In the genomic region with DNA sequence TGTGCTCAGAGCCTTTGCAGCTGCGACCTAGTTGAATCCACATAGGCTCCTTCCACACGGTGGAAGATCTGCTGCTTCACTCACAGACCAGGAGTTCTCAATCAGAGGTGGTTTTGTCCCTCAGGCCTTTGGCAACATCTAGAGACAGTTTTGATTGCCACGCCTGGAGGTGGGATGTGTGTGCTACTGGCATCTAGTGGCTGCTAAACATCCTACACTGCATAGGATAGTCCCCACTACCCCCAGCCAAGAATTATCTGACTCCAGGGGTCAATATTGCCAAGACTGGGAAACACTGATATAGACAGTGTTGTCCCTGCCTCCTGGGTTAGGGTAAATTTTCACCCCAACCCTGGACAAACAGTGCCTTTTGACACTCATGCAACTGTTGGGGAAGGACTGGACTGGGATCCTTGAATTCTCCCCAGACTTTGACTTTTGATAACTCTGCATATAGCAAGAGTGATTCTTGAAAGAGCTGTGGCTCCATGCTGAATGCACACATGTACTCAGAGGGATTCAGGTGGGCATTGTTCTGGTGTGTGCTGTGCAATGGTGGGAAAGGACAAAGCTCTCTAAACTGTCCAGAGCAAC, we compare ENCODE assay signal across 8 cellular contexts. TPM values are rescaled to one million over a fixed set of nuclear protein-coding genes. Genes with fewer than 3 reads are reported as not detected.
DNase-seq lines count a peak whose midpoint lies in the region; ATAC-seq, FAIRE-seq and TF ChIP-seq lines count a peak whose summit lies in the region.

No MANE protein-coding gene starts in this region.

- no peak overlapping the region for H3K4me2 ChIP-seq in GM12878 (ENCODE audit: control insufficient read depth, insufficient read depth)
- no peak overlapping the region for H3K4me2 ChIP-seq in neural progenitor cell

- peak; percentile 95 for ATAC-seq in GM12878
- no peak for ATAC-seq in GM19328 (IDR thresholded peaks at IDR 0.05; ENCODE audit: unreplicated experiment)
- no peak for ATAC-seq in HG03457 (IDR thresholded peaks at IDR 0.05; ENCODE audit: unreplicated experiment)

- in situ Hi-C loops in GM12878 (cut with MboI), result loop anchor here (5.0 kb wide), 1 partner anchor 68 kb away; the partner anchor contains the start of gene RBMS2

- H3K36me3 ChIP-seq in GM12878 (ENCODE audit: control insufficient read depth in 2 of 2, insufficient read depth in 2 of 2, low read length in 1 of 2) (no peaks in the 10 kb centered on the region; a peak in 1 of 4 replicates), neural progenitor cell (no peaks in the 10 kb centered on the region)

- no peaks in the 10 kb centered on the region for H3K9me3 ChIP-seq in GM12878 (replicated peaks; ENCODE audit: control insufficient read depth, insufficient read depth, low read length)
- H3K9me3 ChIP-seq in neural progenitor cell (ENCODE audit: low read depth), result no peaks in the 10 kb centered on the region

- intact Hi-C loops in GM12878 (cut with micrococcal nuclease; ENCODE audit: unreplicated experiment), result loop anchor here (1.0 to 10.0 kb wide), 2 partner anchors 77 to 396 kb away; no protein-coding TSS in a partner anchor

- peaks cover 6% of the 10 kb centered on the region for H3K4me1 Mint-ChIP-seq in neural progenitor cell

- DNase-seq in stimulated activated CD4-positive, alpha-beta T cell treated with anti-CD3 and anti-CD28 coated beads, Interleukin-15, amount 100 ng/mL, for 24 hours, result peak; percentile 31
- no peak for DNase-seq in stimulated activated CD4-positive, alpha-beta T cell treated with anti-CD3 and anti-CD28 coated beads, Interleukin-2, amount 100 ng/mL, for 24 hours
- DNase-seq in NAMALWA (ENCODE audit: low spot score) (peak; percentile 69), GM12878 (ENCODE audit: low read depth, low spot score) (no peak), neural progenitor cell (ENCODE audit: low spot score) (peak; percentile 45), HTR-8/SVneo (ENCODE audit: insufficient read length, low spot score) (no peak)

- H3K9me3 Mint-ChIP-seq in neural progenitor cell, result no peaks in the 10 kb centered on the region

- TF ChIP-seq RAD21 in GM12878 (IDR thresholded peaks at IDR 0.05; ENCODE audit: insufficient read depth, low read depth, low read length), result peak; percentile 65

- POLR2A ChIA-PET in GM12878 (lab: Charles Lee), result interaction anchor here (0.5 to 1.6 kb wide), 4 partner anchors 46 to 104 kb away, joined by 3 to 5 read pairs (median 4); no protein-coding TSS in a partner anchor

- RAD21 ChIA-PET in GM12878 (lab: Charles Lee; ENCODE audit: unreplicated experiment), result interaction anchor here (0.6 to 2.8 kb wide), 4 partner anchors 46 to 104 kb away, joined by 3 to 14 read pairs (median 6); no protein-coding TSS in a partner anchor

- no peak for TF ChIP-seq POLR2A in GM12878 (IDR thresholded peaks at IDR 0.05; ENCODE audit: low read depth, low read length)

- no peaks in the 10 kb centered on the region for H3K4me1 ChIP-seq in GM12878 (ENCODE audit: control insufficient read depth, insufficient read depth, low read length)
- no peaks in the 10 kb centered on the region for H3K4me1 ChIP-seq in neural progenitor cell

- no TSS peak for BruUV-seq in GM12878 (replicated peaks; lab: Mats Ljungman, UMichigan)

- TF ChIP-seq CTCF in GM12878 (IDR thresholded peaks at IDR 0.05 in 2 of 3, conservative IDR thresholded peaks at IDR 0.05 in 1 of 3; ENCODE audit: control insufficient read depth in 2 of 3, extremely low read depth in 1 of 3, insufficient read depth in 1 of 3, low read depth in 3 of 3, low read length in 3 of 3) (peak; percentile 70 to 83 (median 74)), neural progenitor cell (IDR thresholded peaks at IDR 0.05) (peak; percentile 54)

- no peak overlapping the region for H3K9ac ChIP-seq in GM12878 (ENCODE audit: control insufficient read depth, insufficient read depth, low read length)
- no peak overlapping the region for H3K9ac ChIP-seq in neural progenitor cell

- SMC1A ChIA-PET in GM12878 (lab: Charles Lee; ENCODE audit: uncharacterized antibody, unreplicated experiment), result interaction anchor here (0.8 to 4.7 kb wide), 9 partner anchors 9 to 78 kb away, joined by 3 to 30 read pairs (median 4); partner anchors contain the start of gene RBMS2

- no peaks in the 10 kb centered on the region for H3K79me2 ChIP-seq in GM12878 (ENCODE audit: control insufficient read depth, insufficient read depth, low read length)
- H3K79me2 ChIP-seq in neural progenitor cell (ENCODE audit: low read depth), result no peaks in the 10 kb centered on the region

- TF ChIP-seq EP300 in GM12878 (IDR thresholded peaks at IDR 0.05; ENCODE audit: borderline replicate concordance in 1 of 2, control insufficient read depth in 1 of 2, low read depth in 2 of 2, low read length in 2 of 2), result no peak

- CTCF ChIA-PET in GM12878 (lab: Yijun Ruan, JAX), result interaction anchor here (0.7 to 6.5 kb wide), 20 partner anchors 10 to 428 kb away, joined by 3 to 50 read pairs (median 4); partner anchors contain the start of gene RBMS2

- H3K4me3 ChIP-seq in GM12878, result no peak overlapping the region
- no peak overlapping the region for H3K4me3 ChIP-seq in neural progenitor cell

- 53% methylated on average over 3 of the region's 3 CpGs for WGBS in GM12878 (ENCODE audit: insufficient coverage, insufficient replicate concordance, low lambda C conversion rate, missing lambda C conversion rate)

- H3K4me3 Mint-ChIP-seq in neural progenitor cell, result no peak overlapping the region

- H3F3A ChIP-seq in neural progenitor cell (ENCODE audit: low read depth), result peaks cover 16% of the 10 kb centered on the region

- H3K36me3 Mint-ChIP-seq in neural progenitor cell, result peaks cover 18% of the 10 kb centered on the region

- H3K27ac ChIP-seq in GM12878 (ENCODE audit: control insufficient read depth, insufficient read depth), result no peak overlapping the region
- H3K27ac ChIP-seq in neural progenitor cell, result no peak overlapping the region

- peak; percentile 89 for FAIRE-seq in GM12878 (lab: Jason Lieb, UNC)
- FAIRE-seq in HTR-8/SVneo (lab: Jason Lieb, UNC), result no peak

- H3K27me3 ChIP-seq in GM12878 (replicated peaks in 1 of 2; ENCODE audit: control insufficient read depth in 2 of 2, insufficient read depth in 2 of 2, low read length in 1 of 2) (no peaks in the 10 kb centered on the region), neural progenitor cell (no peaks in the 10 kb centered on the region)

- H3K27me3 Mint-ChIP-seq in neural progenitor cell (ENCODE audit: insufficient read depth, low read depth), result peaks cover 4% of the 10 kb centered on the region

- H4K20me1 ChIP-seq in GM12878 (ENCODE audit: control insufficient read depth, insufficient read depth) (no peaks in the 10 kb centered on the region), neural progenitor cell (ENCODE audit: low read depth) (no peaks in the 10 kb centered on the region)

- H2AFZ ChIP-seq in GM12878 (ENCODE audit: control insufficient read depth, low read depth, low read length) (no peak overlapping the region), neural progenitor cell (replicated peaks) (no peak overlapping the region)

- H3K27ac Mint-ChIP-seq in neural progenitor cell, result no peak overlapping the region

TF ChIP-seq in GM12878, 131 proteins besides CTCF, POLR2A, EP300 and RAD21 (continues in another document):
- TF ChIP-seq, protein P1, sequence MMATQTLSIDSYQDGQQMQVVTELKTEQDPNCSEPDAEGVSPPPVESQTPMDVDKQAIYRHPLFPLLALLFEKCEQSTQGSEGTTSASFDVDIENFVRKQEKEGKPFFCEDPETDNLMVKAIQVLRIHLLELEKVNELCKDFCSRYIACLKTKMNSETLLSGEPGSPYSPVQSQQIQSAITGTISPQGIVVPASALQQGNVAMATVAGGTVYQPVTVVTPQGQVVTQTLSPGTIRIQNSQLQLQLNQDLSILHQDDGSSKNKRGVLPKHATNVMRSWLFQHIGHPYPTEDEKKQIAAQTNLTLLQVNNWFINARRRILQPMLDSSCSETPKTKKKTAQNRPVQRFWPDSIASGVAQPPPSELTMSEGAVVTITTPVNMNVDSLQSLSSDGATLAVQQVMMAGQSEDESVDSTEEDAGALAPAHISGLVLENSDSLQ (IDR thresholded peaks at IDR 0.05), result peak; percentile 78

RNA-seq across cellular contexts. Expression of gene BAZ2A, which starts 39.8 kb away (rescaled TPM):
- total RNA-seq in GM12878 (2013; cell fraction: nucleolus; rRNA removed), result 246 and 249 TPM in 2 replicates
- 27.4 and 29.5 TPM in 2 replicates for total RNA-seq in GM12878 (2014; rRNA removed)
- total RNA-seq in GM12878 (2014; rRNA removed; fragmentation: Illumina TruSeq; extraction: Trizol), result 15.0 and 15.8 TPM in 2 replicates
- 70.1 and 74.9 TPM in 2 replicates for total RNA-seq in GM12878 (2021)
- 30.7 TPM for polyA plus RNA-seq in GM12878 (2011; ENCODE audit: low read depth)
- 44.5 and 90.2 TPM in 2 replicates for polyA plus RNA-seq in GM12878 (2011; rRNA removed)
- 74.3 and 88.6 TPM in 2 replicates for polyA plus RNA-seq in GM12878 (2011; cell fraction: cytosol; rRNA removed)
- 233 and 251 TPM in 2 replicates for polyA plus RNA-seq in GM12878 (2011; cell fraction: nucleus; rRNA removed)
- 38.4 and 51.5 TPM in 2 replicates for polyA plus RNA-seq in GM12878 (2012)
- polyA plus RNA-seq in GM12878 (2014; fragmentation: Illumina TruSeq; extraction: Trizol), result 69.6 and 93.4 TPM in 2 replicates
- 10 to 100 TPM in 1 of 2 experiments, 1 to 10 TPM in 1; 4.8 to 14.6 TPM for polyA plus RNA-seq in GM12878 (2014; fragmentation: Nextera tagmentation; extraction: Ambion mirVana)
- 49.4 and 55.9 TPM in 2 replicates for polyA plus RNA-seq in GM12878 (2014; rRNA removed)
- polyA plus RNA-seq in GM12878 (2016; fragmentation: Nextera tagmentation; extraction: Ambion mirVana), result 10 to 100 TPM; 23.0 to 30.4 TPM
- polyA minus RNA-seq in GM12878 (2011; rRNA and poly(A)+ RNA removed), result 124 and 142 TPM in 2 replicates
- 34.3 and 34.4 TPM in 2 replicates for polyA minus RNA-seq in GM12878 (2011; cell fraction: cytosol; rRNA and poly(A)+ RNA removed)
- polyA minus RNA-seq in GM12878 (2011; cell fraction: nucleus; rRNA and poly(A)+ RNA removed), result 82.6 and 129 TPM in 2 replicates
- total RNA-seq in neural progenitor cell (ENCODE audit: low replicate concordance), result 27.1 and 55.1 TPM in 2 replicates

RNA-seq across cellular contexts. Expression of gene ATP5F1B, which starts 55.5 kb away (rescaled TPM):
- 176 and 185 TPM in 2 replicates for total RNA-seq in GM12878 (2013; cell fraction: nucleolus; rRNA removed)
- total RNA-seq in GM12878 (2014; rRNA removed), result 783 and 784 TPM in 2 replicates
- total RNA-seq in GM12878 (2014; rRNA removed; fragmentation: Illumina TruSeq; extraction: Trizol), result 665 and 686 TPM in 2 replicates
- total RNA-seq in GM12878 (2021), result 885 and 921 TPM in 2 replicates
- polyA plus RNA-seq in GM12878 (2011; ENCODE audit: low read depth), result 553 TPM
- polyA plus RNA-seq in GM12878 (2011; rRNA removed), result 1,766 and 1,795 TPM in 2 replicates
- polyA plus RNA-seq in GM12878 (2011; cell fraction: cytosol; rRNA removed), result 1,406 and 1,613 TPM in 2 replicates
- polyA plus RNA-seq in GM12878 (2011; cell fraction: nucleus; rRNA removed), result 1,140 and 1,200 TPM in 2 replicates
- 560 and 690 TPM in 2 replicates for polyA plus RNA-seq in GM12878 (2012)
- polyA plus RNA-seq in GM12878 (2014; fragmentation: Illumina TruSeq; extraction: Trizol), result 1,076 and 1,335 TPM in 2 replicates
- 1,000 to 10,000 TPM in 1 of 2 experiments, 100 to 1,000 TPM in 1; 671 to 1,479 TPM for polyA plus RNA-seq in GM12878 (2014; fragmentation: Nextera tagmentation; extraction: Ambion mirVana)
- 985 and 1,003 TPM in 2 replicates for polyA plus RNA-seq in GM12878 (2014; rRNA removed)
- 1,000 to 10,000 TPM; 1,765 to 1,908 TPM for polyA plus RNA-seq in GM12878 (2016; fragmentation: Nextera tagmentation; extraction: Ambion mirVana)
- 1,399 and 1,431 TPM in 2 replicates for polyA minus RNA-seq in GM12878 (2011; rRNA and poly(A)+ RNA removed)
- polyA minus RNA-seq in GM12878 (2011; cell fraction: cytosol; rRNA and poly(A)+ RNA removed), result 364 and 420 TPM in 2 replicates
- 154 and 175 TPM in 2 replicates for polyA minus RNA-seq in GM12878 (2011; cell fraction: nucleus; rRNA and poly(A)+ RNA removed)
- 558 and 609 TPM in 2 replicates for total RNA-seq in neural progenitor cell (ENCODE audit: low replicate concordance)

Comparison
In these comparisons a context has a peak if more than half of its experiments do, and no peak if none do; other contexts are left out.
1. DNase-seq: peak in stimulated activated CD4-positive, alpha-beta T cell treated with anti-CD3 and anti-CD28 coated beads, Interleukin-15, amount 100 ng/mL, for 24 hours (single experiment), NAMALWA (single experiment) and neural progenitor cell (single experiment); none in stimulated activated CD4-positive, alpha-beta T cell treated with anti-CD3 and anti-CD28 coated beads, Interleukin-2, amount 100 ng/mL, for 24 hours (0 of 2), GM12878 (single experiment) and HTR-8/SVneo (single experiment).